In genomic region chr4:54118850-54119589, GRCh38 we compare ENCODE assay signal across 29 cellular contexts. TPM values are rescaled to one million over a fixed set of nuclear protein-coding genes. Genes with fewer than 3 reads are reported as not detected.
"Had no signal": no experiment of that assay in that cellular context is flagged by ENCODE, and none has a peak within 500 bp of the region (broad histone marks: within the 10 kb centered on the region; RNA-seq: fewer than 3 reads in every experiment).

No MANE protein-coding gene starts in this region.

- H3K4me1 Mint-ChIP-seq: naive thymus-derived CD8-positive, alpha-beta T cell; neural progenitor cell; stimulated activated effector memory CD8-positive, alpha-beta T cell treated with anti-CD3 and anti-CD28 coated beads, Interleukin-12 subunit alpha, Interleukin-12 subunit beta, amount 100 ng/mL, for 72 hours; stimulated activated naive CD8-positive, alpha-beta T cell treated with anti-CD3 and anti-CD28 coated beads, Interleukin-15, amount 100 ng/mL, for 72 hours; WTC11 had no signal

- H3K4me3 ChIP-seq: adrenal gland, cardiac muscle cell, gastrocnemius medialis, heart left ventricle, lung, neural progenitor cell, prostate gland, tibial artery had no signal

- H3K27ac Mint-ChIP-seq: activated naive CD8-positive, alpha-beta T cell; activated T-helper 2 cell treated with anti-CD3 and anti-CD28 coated beads, Interferon-gamma antibody, Interleukin-2, Interleukin-4, amounts not matched to agents 10 μg/mL and 5 μg/mL and 100 μg/mL, durations not matched to agents 14 hours and 24 hours and 36 hours; dendritic cell treated with granulocyte-macrophage colony-stimulating factor and Interleukin-4, amounts not matched to agents 40 ng/mL and 50 ng/mL, for 4 days; naive thymus-derived CD8-positive, alpha-beta T cell; neural progenitor cell; stimulated activated effector memory CD8-positive, alpha-beta T cell treated with anti-CD3 and anti-CD28 coated beads, Interleukin-12 subunit alpha, Interleukin-12 subunit beta, amount 100 ng/mL, for 72 hours; stimulated activated naive CD8-positive, alpha-beta T cell treated with anti-CD3 and anti-CD28 coated beads, Interleukin-15, amount 100 ng/mL, for 72 hours; WTC11 had no signal

- H3K9me3 ChIP-seq: adrenal gland, gastrocnemius medialis, heart left ventricle, prostate gland, tibial artery had no signal

- H2AFZ ChIP-seq: neural progenitor cell had no signal

- H3K36me3 ChIP-seq: adrenal gland, cardiac muscle cell, gastrocnemius medialis, heart left ventricle, neural progenitor cell, prostate gland, tibial artery had no signal

- H3K27me3 ChIP-seq: adrenal gland, cardiac muscle cell, neural progenitor cell, tibial artery had no signal

- FAIRE-seq: keratinocyte had no signal

- DNase-seq: activated CD8-positive, alpha-beta memory T cell treated with anti-CD3 and anti-CD28 coated beads for 24 hours; activated CD8-positive, alpha-beta memory T cell treated with anti-CD3 and anti-CD28 coated beads, Interleukin-2, amount 50 U/mL, for 4 hours; activated naive CD4-positive, alpha-beta T cell; activated T-cell treated with anti-CD3 and anti-CD28 coated beads, Interleukin-2, amount 50 U/mL, for 4 hours; adrenal gland; effector CD8-positive, alpha-beta T cell; gastrocnemius medialis; heart left ventricle; naive thymus-derived CD8-positive, alpha-beta T cell; stimulated activated CD4-positive, alpha-beta T cell treated with anti-CD3 and anti-CD28 coated beads, Interleukin-2, amount 100 ng/mL, for 24 hours; stimulated activated naive CD8-positive, alpha-beta T cell treated with anti-CD3 and anti-CD28 coated beads, Interleukin-15, amount 100 ng/mL, for 72 hours; T-helper 9 cell; tibial artery had no signal

- H3K4me1 ChIP-seq: adrenal gland, gastrocnemius medialis, heart left ventricle, neural progenitor cell, prostate gland, tibial artery had no signal

- H3K9ac ChIP-seq: neural progenitor cell had no signal

- H3K4me2 ChIP-seq: neural progenitor cell had no signal

- H3K27ac ChIP-seq: adrenal gland, cardiac muscle cell, gastrocnemius medialis, heart left ventricle, neural progenitor cell, prostate gland, tibial artery had no signal

- H3K9me3 Mint-ChIP-seq: activated T-cell treated with anti-CD3 and anti-CD28 coated beads, Interleukin-2, amount 50 U/mL, for 4 hours; activated T-helper 2 cell treated with anti-CD3 and anti-CD28 coated beads, Interferon-gamma antibody, Interleukin-2, Interleukin-4, amounts not matched to agents 10 μg/mL and 5 μg/mL and 100 μg/mL, durations not matched to agents 14 hours and 24 hours and 36 hours; dendritic cell treated with granulocyte-macrophage colony-stimulating factor and Interleukin-4, amounts not matched to agents 40 ng/mL and 50 ng/mL, for 4 days; neural progenitor cell; stimulated activated effector memory CD8-positive, alpha-beta T cell treated with anti-CD3 and anti-CD28 coated beads, Interleukin-12 subunit alpha, Interleukin-12 subunit beta, amount 100 ng/mL, for 72 hours; stimulated activated naive CD8-positive, alpha-beta T cell treated with anti-CD3 and anti-CD28 coated beads, Interleukin-15, amount 100 ng/mL, for 72 hours; WTC11 had no signal

- H3K4me3 Mint-ChIP-seq: activated naive CD8-positive, alpha-beta T cell; activated T-cell treated with anti-CD3 and anti-CD28 coated beads, Interleukin-2, amount 50 U/mL, for 4 hours; dendritic cell treated with granulocyte-macrophage colony-stimulating factor and Interleukin-4, amounts not matched to agents 40 ng/mL and 50 ng/mL, for 4 days; naive thymus-derived CD8-positive, alpha-beta T cell; neural progenitor cell; stimulated activated effector memory CD8-positive, alpha-beta T cell treated with anti-CD3 and anti-CD28 coated beads, Interleukin-12 subunit alpha, Interleukin-12 subunit beta, amount 100 ng/mL, for 72 hours; stimulated activated naive CD8-positive, alpha-beta T cell treated with anti-CD3 and anti-CD28 coated beads, Interleukin-15, amount 100 ng/mL, for 72 hours; WTC11 had no signal

- H3K36me3 Mint-ChIP-seq: activated naive CD8-positive, alpha-beta T cell; neural progenitor cell; stimulated activated effector memory CD8-positive, alpha-beta T cell treated with anti-CD3 and anti-CD28 coated beads, Interleukin-12 subunit alpha, Interleukin-12 subunit beta, amount 100 ng/mL, for 72 hours; WTC11 had no signal

RNA-seq across cellular contexts. Expression of gene GSX2, which starts 19.1 kb away (rescaled TPM):
- total RNA-seq: activated T-cell treated with anti-CD3 and anti-CD28 coated beads, Interleukin-2, amount 50 U/mL, for 4 hours; activated T-helper 2 cell treated with anti-CD3 and anti-CD28 coated beads, Interferon-gamma antibody, Interleukin-2, Interleukin-4, amounts not matched to agents 10 μg/mL and 5 μg/mL and 100 μg/mL, durations not matched to agents 14 hours and 24 hours and 36 hours; adrenal gland; cardiac muscle cell; cerebellum; gastrocnemius medialis; heart left ventricle; left lobe of liver; lung; naive thymus-derived CD8-positive, alpha-beta T cell; omental fat pad; prostate gland; skeletal muscle tissue; T-helper 1 cell treated with Interleukin-12 subunit alpha and Interleukin-12 subunit beta and Interleukin-4 antibody, amounts not matched to agents 30 ng/mL and 1 ng/mL, for 36 hours; ureter; WTC11 had no signal
